Comparison of ENCODE assay signal across 21 cellular contexts in genomic region chr2:68124321-68124720, GRCh38.
"Had no signal": no experiment of that assay in that cellular context is flagged by ENCODE, and none has a peak within 500 bp of the region (broad histone marks: within the 10 kb centered on the region; RNA-seq: fewer than 3 reads in every experiment).

No MANE protein-coding gene starts in this region.

- H3K4me3 Mint-ChIP-seq: activated naive CD4-positive, alpha-beta T cell treated with anti-CD3 and anti-CD28 coated beads, Interleukin-2, amount 50 U/mL, for 24 hours; activated T-cell treated with anti-CD3 and anti-CD28 coated beads, Interleukin-2, amount 50 U/mL, for 72 hours; dendritic cell treated with granulocyte-macrophage colony-stimulating factor and Interleukin-4, amounts not matched to agents 40 ng/mL and 50 ng/mL, for 4 days; naive B cell; neural crest cell; stimulated activated effector memory CD8-positive, alpha-beta T cell treated with anti-CD3 and anti-CD28 coated beads, Interleukin-12 subunit alpha, Interleukin-12 subunit beta, amount 100 ng/mL, for 72 hours; type B pancreatic cell had no signal

- H3K9me3 ChIP-seq: mucosa of descending colon, ovary, stomach, testis had no signal

- H3K27ac ChIP-seq: ovary, stomach, testis, WERI-Rb-1 had no signal

- DNase-seq: activated CD4-positive, alpha-beta T cell treated with anti-CD3 and anti-CD28 coated beads, Interleukin-2, amount 50 U/mL, for 4 hours; activated effector memory CD4-positive, alpha-beta T cell treated with anti-CD3 and anti-CD28 coated beads, Interleukin-2, amount 50 U/mL, for 16 hours; activated T-cell treated with anti-CD3 and anti-CD28 coated beads, Interleukin-2, amount 50 U/mL, for 72 hours; effector CD8-positive, alpha-beta T cell; mesenchymal stem cell; mucosa of descending colon; naive B cell; ovary; stimulated activated CD4-positive, alpha-beta T cell treated with anti-CD3 and anti-CD28 coated beads, Interleukin-4, amount 100 ng/mL, for 24 hours; stomach; T-helper 2 cell; testis; WERI-Rb-1 had no signal

- H3K4me1 Mint-ChIP-seq: stimulated activated effector memory CD8-positive, alpha-beta T cell treated with anti-CD3 and anti-CD28 coated beads, Interleukin-12 subunit alpha, Interleukin-12 subunit beta, amount 100 ng/mL, for 72 hours had no signal

- H3K36me3 Mint-ChIP-seq: activated naive CD4-positive, alpha-beta T cell treated with anti-CD3 and anti-CD28 coated beads, Interleukin-2, amount 50 U/mL, for 24 hours; naive B cell; stimulated activated effector memory CD8-positive, alpha-beta T cell treated with anti-CD3 and anti-CD28 coated beads, Interleukin-12 subunit alpha, Interleukin-12 subunit beta, amount 100 ng/mL, for 72 hours had no signal

- H3K27me3 ChIP-seq: ovary, stomach, testis had no signal

- ATAC-seq: activated T-cell treated with anti-CD3 and anti-CD28 coated beads, Interleukin-2, amount 50 U/mL, for 72 hours; esophagus mucosa; mucosa of descending colon; sciatic nerve; stimulated activated effector memory CD8-positive, alpha-beta T cell treated with anti-CD3 and anti-CD28 coated beads, Interleukin-12 subunit alpha, Interleukin-12 subunit beta, amount 100 ng/mL, for 72 hours had no signal

- H3K36me3 ChIP-seq: ovary, stomach, WERI-Rb-1 had no signal

- H3K9me3 Mint-ChIP-seq: activated naive CD4-positive, alpha-beta T cell treated with anti-CD3 and anti-CD28 coated beads, Interleukin-2, amount 50 U/mL, for 24 hours; activated T-cell treated with anti-CD3 and anti-CD28 coated beads, Interleukin-2, amount 50 U/mL, for 72 hours; dendritic cell treated with granulocyte-macrophage colony-stimulating factor and Interleukin-4, amounts not matched to agents 40 ng/mL and 50 ng/mL, for 4 days; naive B cell; neural crest cell; stimulated activated effector memory CD8-positive, alpha-beta T cell treated with anti-CD3 and anti-CD28 coated beads, Interleukin-12 subunit alpha, Interleukin-12 subunit beta, amount 100 ng/mL, for 72 hours; type B pancreatic cell had no signal

- H3K4me3 ChIP-seq: mucosa of descending colon, ovary, stomach, testis had no signal

- H3K27ac Mint-ChIP-seq: activated naive CD4-positive, alpha-beta T cell treated with anti-CD3 and anti-CD28 coated beads, Interleukin-2, amount 50 U/mL, for 24 hours; activated T-cell treated with anti-CD3 and anti-CD28 coated beads, Interleukin-2, amount 50 U/mL, for 72 hours; dendritic cell treated with granulocyte-macrophage colony-stimulating factor and Interleukin-4, amounts not matched to agents 40 ng/mL and 50 ng/mL, for 4 days; stimulated activated effector memory CD8-positive, alpha-beta T cell treated with anti-CD3 and anti-CD28 coated beads, Interleukin-12 subunit alpha, Interleukin-12 subunit beta, amount 100 ng/mL, for 72 hours; type B pancreatic cell had no signal

- H3K27me3 Mint-ChIP-seq: activated naive CD4-positive, alpha-beta T cell treated with anti-CD3 and anti-CD28 coated beads, Interleukin-2, amount 50 U/mL, for 24 hours; dendritic cell treated with granulocyte-macrophage colony-stimulating factor and Interleukin-4, amounts not matched to agents 40 ng/mL and 50 ng/mL, for 4 days; naive B cell; type B pancreatic cell had no signal

- FAIRE-seq: frontal cortex had no signal
